Comparison of ENCODE assay signal across 16 cellular contexts in the genomic region with DNA sequence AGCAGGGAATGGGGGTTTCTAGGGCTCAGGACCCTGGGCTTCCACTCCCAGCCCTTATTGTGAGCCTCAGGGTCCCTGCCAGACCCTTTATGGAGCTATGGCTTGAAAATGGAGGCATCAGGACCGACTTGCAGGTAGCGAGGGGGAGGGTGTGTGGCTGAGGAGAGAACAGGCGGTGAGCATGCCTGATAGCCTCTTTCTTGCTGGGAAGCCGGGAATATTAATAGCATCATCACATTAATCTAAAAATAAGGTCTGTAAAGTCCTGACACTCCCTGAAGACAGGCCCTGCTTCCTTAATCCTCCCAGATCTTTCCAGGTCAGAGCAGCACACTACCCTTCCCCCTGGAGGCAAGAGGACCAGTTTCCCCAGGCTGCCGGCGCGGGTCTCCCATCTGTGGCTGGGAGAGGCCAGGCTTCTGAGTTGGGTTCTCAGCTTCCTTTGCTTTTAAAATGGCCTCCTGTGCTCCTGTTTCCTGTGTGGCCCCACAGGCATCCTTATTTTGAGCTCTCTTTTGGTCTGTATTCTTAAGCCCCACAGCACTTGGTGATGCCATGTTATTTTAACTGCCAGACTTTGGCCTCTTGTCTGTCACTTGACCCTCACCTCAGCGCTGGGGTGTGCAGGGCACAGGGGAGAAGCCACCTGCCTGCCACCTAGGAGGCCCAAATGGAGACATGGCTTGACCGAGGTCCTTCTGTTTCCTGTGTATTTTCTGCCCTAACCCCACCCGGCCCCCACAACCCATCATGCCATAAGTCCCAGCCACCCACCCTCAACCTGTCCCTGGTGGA.
A peak's percentile ranks its signal among the peaks of the same experiment; 100 is the strongest.
DNase-seq lines count a peak whose midpoint lies in the region; ATAC-seq, FAIRE-seq and TF ChIP-seq lines count a peak whose summit lies in the region.
"Had no signal": no experiment of that assay in that cellular context is flagged by ENCODE, and none has a peak within 500 bp of the region (broad histone marks: within the 10 kb centered on the region; RNA-seq: fewer than 3 reads in every experiment).

No MANE protein-coding gene starts in this region.

- H4K20me1 ChIP-seq in astrocyte (ENCODE audit: insufficient read depth, low read length) = peaks cover 6% of the 10 kb centered on the region
- H4K20me1 ChIP-seq: BLaER1 had no signal

- no peak for ATAC-seq in stimulated activated memory B cell treated with anti-CD40 and anti-IgM and Interleukin-4, amounts not matched to agents 10 μg/mL and 1 μg/mL and 100 μg/mL, for 72 hours

- H3K36me3 Mint-ChIP-seq in activated naive CD4-positive, alpha-beta T cell treated with anti-CD3 and anti-CD28 coated beads, Interleukin-2, amount 50 U/mL, for 24 hours = no peaks in the 10 kb centered on the region
- peaks cover 9% of the 10 kb centered on the region for H3K36me3 Mint-ChIP-seq in astrocyte (ENCODE audit: low read depth, unreplicated experiment)
- peaks cover 7% of the 10 kb centered on the region for H3K36me3 Mint-ChIP-seq in stimulated activated memory B cell treated with anti-CD40 and anti-IgM and Interleukin-4, amounts not matched to agents 10 μg/mL and 1 μg/mL and 100 μg/mL, for 72 hours

- H3K27me3 ChIP-seq in astrocyte (ENCODE audit: insufficient read depth, low read length) = peaks cover 6% of the 10 kb centered on the region
- H3K27me3 ChIP-seq: BLaER1 had no signal

- H3K9me3 Mint-ChIP-seq in activated naive CD4-positive, alpha-beta T cell treated with anti-CD3 and anti-CD28 coated beads, Interleukin-2, amount 50 U/mL, for 24 hours = no peaks in the 10 kb centered on the region
- H3K9me3 Mint-ChIP-seq in astrocyte (ENCODE audit: unreplicated experiment) = no peaks in the 10 kb centered on the region
- no peaks in the 10 kb centered on the region for H3K9me3 Mint-ChIP-seq in stimulated activated memory B cell treated with anti-CD40 and anti-IgM and Interleukin-4, amounts not matched to agents 10 μg/mL and 1 μg/mL and 100 μg/mL, for 72 hours
- H3K9me3 Mint-ChIP-seq: CD8-positive, alpha-beta memory T cell had no signal

- peaks cover 36% of the 10 kb centered on the region for H3K4me1 Mint-ChIP-seq in activated naive CD4-positive, alpha-beta T cell treated with anti-CD3 and anti-CD28 coated beads, Interleukin-2, amount 50 U/mL, for 24 hours
- H3K4me1 Mint-ChIP-seq in astrocyte (ENCODE audit: low read depth, unreplicated experiment) = peaks cover 42% of the 10 kb centered on the region
- peaks cover 33% of the 10 kb centered on the region for H3K4me1 Mint-ChIP-seq in stimulated activated memory B cell treated with anti-CD40 and anti-IgM and Interleukin-4, amounts not matched to agents 10 μg/mL and 1 μg/mL and 100 μg/mL, for 72 hours

- H3K9ac ChIP-seq in astrocyte (ENCODE audit: low read length) = no peak overlapping the region
- H3K9ac ChIP-seq: BLaER1 had no signal

- no peak overlapping the region for H3K4me3 Mint-ChIP-seq in activated naive CD4-positive, alpha-beta T cell treated with anti-CD3 and anti-CD28 coated beads, Interleukin-2, amount 50 U/mL, for 24 hours
- H3K4me3 Mint-ChIP-seq in astrocyte (ENCODE audit: unreplicated experiment) = no peak overlapping the region
- no peak overlapping the region for H3K4me3 Mint-ChIP-seq in stimulated activated memory B cell treated with anti-CD40 and anti-IgM and Interleukin-4, amounts not matched to agents 10 μg/mL and 1 μg/mL and 100 μg/mL, for 72 hours
- H3K4me3 Mint-ChIP-seq: CD8-positive, alpha-beta memory T cell had no signal

- H3K27ac Mint-ChIP-seq in activated naive CD4-positive, alpha-beta T cell treated with anti-CD3 and anti-CD28 coated beads, Interleukin-2, amount 50 U/mL, for 24 hours = peak overlapping the region; percentile 86
- peak overlapping the region; percentile 30 for H3K27ac Mint-ChIP-seq in astrocyte (ENCODE audit: unreplicated experiment)
- peak overlapping the region; percentile 77 for H3K27ac Mint-ChIP-seq in stimulated activated memory B cell treated with anti-CD40 and anti-IgM and Interleukin-4, amounts not matched to agents 10 μg/mL and 1 μg/mL and 100 μg/mL, for 72 hours
- H3K27ac Mint-ChIP-seq: CD8-positive, alpha-beta memory T cell had no signal

- no peaks in the 10 kb centered on the region for H3K36me3 ChIP-seq in astrocyte (ENCODE audit: insufficient read depth, low read length)
- H3K36me3 ChIP-seq: BLaER1, HAP-1 had no signal

- no peak overlapping the region for H3K4me2 ChIP-seq in astrocyte (ENCODE audit: low read length)
- H3K4me2 ChIP-seq: BLaER1 had no signal

- H3K27ac ChIP-seq in astrocyte (ENCODE audit: low read depth, low read length) = no peak overlapping the region
- H3K27ac ChIP-seq: 22Rv1, BLaER1 had no signal

- no peak overlapping the region for H3K4me3 ChIP-seq in astrocyte (ENCODE audit: insufficient read depth, low read depth, low read length)
- H3K4me3 ChIP-seq: BLaER1, HAP-1 had no signal

- peaks cover 4% of the 10 kb centered on the region for H3K27me3 Mint-ChIP-seq in activated naive CD4-positive, alpha-beta T cell treated with anti-CD3 and anti-CD28 coated beads, Interleukin-2, amount 50 U/mL, for 24 hours
- H3K27me3 Mint-ChIP-seq in astrocyte (ENCODE audit: low read depth, unreplicated experiment) = no peaks in the 10 kb centered on the region
- no peaks in the 10 kb centered on the region for H3K27me3 Mint-ChIP-seq in stimulated activated memory B cell treated with anti-CD40 and anti-IgM and Interleukin-4, amounts not matched to agents 10 μg/mL and 1 μg/mL and 100 μg/mL, for 72 hours

- no peaks in the 10 kb centered on the region for H3K9me3 ChIP-seq in astrocyte (ENCODE audit: insufficient read depth, low read depth, low read length)
- H3K9me3 ChIP-seq: BLaER1, HAP-1 had no signal

- peaks cover 7% of the 10 kb centered on the region for H3K4me1 ChIP-seq in astrocyte (ENCODE audit: insufficient read depth, low read length)
- H3K4me1 ChIP-seq: BLaER1, HAP-1 had no signal

- H2AFZ ChIP-seq in astrocyte (ENCODE audit: low read depth, low read length) = no peak overlapping the region

- DNase-seq in activated naive CD4-positive, alpha-beta T cell treated with anti-CD3 and anti-CD28 coated beads, Interleukin-2, amount 50 U/mL, for 16 hours = no peak
- DNase-seq in astrocyte (ENCODE audit: low read depth) (no peak), myocyte (ENCODE audit: low read depth) (peak; percentile 54), SKM-1 (lab: John Stamatoyannopoulos, UW; ENCODE audit: unreplicated experiment) (no peak), NCI-H2171 treated with DMSO at 0.1 percent for 48 hours (lab: John Stamatoyannopoulos, UW) (no peak)
- no peak for DNase-seq in activated CD4-positive, alpha-beta T cell treated with anti-CD3 and anti-CD28 coated beads for 1 hour
- DNase-seq: AML-193; CD8-positive, alpha-beta memory T cell; DMS53; GF-D8 had no signal

- no peaks in the 10 kb centered on the region for H3K79me2 ChIP-seq in astrocyte (ENCODE audit: insufficient read depth, low read length)

- no peak for TF ChIP-seq CTCF in astrocyte (IDR thresholded peaks at IDR 0.05; ENCODE audit: insufficient read depth, low read depth, low read length)

- FAIRE-seq in astrocyte (lab: Jason Lieb, UNC) = no peak
- FAIRE-seq: H1 had no signal

Comparison
In these comparisons a context has a peak if more than half of its experiments do, and no peak if none do; other contexts are left out.
1. H3K27ac Mint-ChIP-seq: peak in every context shown above with its lines; median percentile 86 in activated naive CD4-positive, alpha-beta T cell treated with anti-CD3 and anti-CD28 coated beads, Interleukin-2, amount 50 U/mL, for 24 hours; 77 in stimulated activated memory B cell treated with anti-CD40 and anti-IgM and Interleukin-4, amounts not matched to agents 10 μg/mL and 1 μg/mL and 100 μg/mL, for 72 hours; 30 in astrocyte.